ENCODE assay signal across 17 cellular contexts in the genomic region with DNA sequence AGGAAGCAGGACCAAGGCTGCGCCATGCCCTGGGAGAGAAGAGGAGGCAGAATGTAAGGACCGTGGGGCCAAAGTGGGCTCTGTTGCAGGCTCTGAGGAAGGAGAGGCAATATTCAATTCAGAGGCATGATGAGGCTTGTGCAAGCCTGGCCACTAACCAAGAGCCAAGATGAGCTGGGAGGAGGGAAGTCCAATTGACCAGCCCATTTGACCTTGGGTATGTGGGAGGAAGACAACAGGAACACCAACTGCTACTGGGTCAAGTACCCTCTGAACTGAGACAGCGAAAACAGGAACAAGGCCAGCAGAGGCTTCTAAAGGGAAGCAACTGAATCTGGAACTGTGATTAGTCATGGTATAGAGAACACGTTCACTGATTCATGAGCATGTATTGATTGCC.
DNase-seq lines count a peak whose midpoint lies in the region; ATAC-seq, FAIRE-seq and TF ChIP-seq lines count a peak whose summit lies in the region.
"Had no signal": no experiment of that assay in that cellular context is flagged by ENCODE, and none has a peak within 500 bp of the region (broad histone marks: within the 10 kb centered on the region; RNA-seq: fewer than 3 reads in every experiment).

No MANE protein-coding gene starts in this region.

- H3K27me3 ChIP-seq in liver (ENCODE audit: control insufficient read depth in 4 of 4, insufficient read depth in 4 of 4, low read length in 3 of 4), result no peaks in the 10 kb centered on the region
- no peaks in the 10 kb centered on the region for H3K27me3 ChIP-seq in HepG2 (ENCODE audit: control insufficient read depth in 1 of 2, insufficient read depth in 2 of 2, low read length in 2 of 2)
- H3K27me3 ChIP-seq: ovary had no signal

- no peak overlapping the region for H2AFZ ChIP-seq in HepG2 (ENCODE audit: low read length)

- no peak overlapping the region for H3K4me2 ChIP-seq in HepG2 (ENCODE audit: low read depth, low read length)

- H3K36me3 ChIP-seq in liver (ENCODE audit: control insufficient read depth in 4 of 4, insufficient read depth in 3 of 4, low read depth in 1 of 4, low read length in 3 of 4) (no peaks in the 10 kb centered on the region), HepG2 (replicated peaks in 1 of 2; ENCODE audit: control insufficient read depth in 1 of 2, insufficient read depth in 2 of 2, low read length in 2 of 2) (no peaks in the 10 kb centered on the region)
- H3K36me3 ChIP-seq: ovary had no signal

- DNase-seq in HepG2 (ENCODE audit: low spot score) (no peak), left ventricle myocardium superior (peak; percentile 28), pons (ENCODE audit: low spot score) (peak; percentile 84), urothelium cell line (ENCODE audit: low spot score) (no peak), COLO829 (ENCODE audit: low spot score) (no peak)
- DNase-seq: activated CD4-positive, alpha-beta T cell treated with anti-CD3 and anti-CD28 coated beads for 1 hour; NCI-H1930; NCI-H82; ovary had no signal

- TF ChIP-seq EP300 in HepG2 (IDR thresholded peaks at IDR 0.05; ENCODE audit: low read depth in 2 of 2, low read length in 2 of 2), result no peak
- no peak for TF ChIP-seq EP300 in HepG2 (CRISPR knock-in tag; IDR thresholded peaks at IDR 0.05; ENCODE audit: borderline replicate concordance)

- in situ Hi-C loops in HepG2 (cut with HindIII; ENCODE audit: extremely low pct_ligation_motif_present, low pct_unique_long_range_greater_than_20kb), result no loop called here

- no TSS peak for BruUV-seq in HepG2 (replicated peaks; lab: Mats Ljungman, UMichigan)

- no peak overlapping the region for H3K9ac ChIP-seq in liver (ENCODE audit: low read depth in 1 of 2, low read length in 2 of 2)
- no peak overlapping the region for H3K9ac ChIP-seq in HepG2 (ENCODE audit: insufficient read depth, low read depth, low read length)

- H3K4me1 ChIP-seq in liver (ENCODE audit: control insufficient read depth in 4 of 4, insufficient read depth in 4 of 4, low read length in 3 of 4) (no peaks in the 10 kb centered on the region), HepG2 (ENCODE audit: insufficient read depth, low read length) (no peaks in the 10 kb centered on the region)

- TF ChIP-seq RAD21 in liver (IDR thresholded peaks at IDR 0.05) (peak in 1 of 2 donors; percentile 12), HepG2 (CRISPR knock-in tag; IDR thresholded peaks at IDR 0.05) (no peak)

- no peak for TF ChIP-seq POLR2A in HepG2 (IDR thresholded peaks at IDR 0.05; ENCODE audit: insufficient read depth in 1 of 2, low read depth in 2 of 2, low read length in 2 of 2)

- intact Hi-C loops in HepG2 (cut with micrococcal nuclease; ENCODE audit: unreplicated experiment) (no loop called here), left ventricle myocardium superior (cut with micrococcal nuclease) (no loop called here)

- FAIRE-seq in HepG2 (lab: Jason Lieb, UNC), result no peak
- no peak for FAIRE-seq in urothelium cell line (lab: Jason Lieb, UNC)
- FAIRE-seq: A204.1, H1, islet of Langerhans had no signal

- H4K20me1 ChIP-seq in HepG2 (ENCODE audit: insufficient read depth, low read length), result no peaks in the 10 kb centered on the region

- TF ChIP-seq CTCF in liver (IDR thresholded peaks at IDR 0.05; ENCODE audit: low read depth, low read length, missing input control), result no peak
- no peak for TF ChIP-seq CTCF in HepG2 (CRISPR knock-in tag; IDR thresholded peaks at IDR 0.05)

- CTCF ChIA-PET in HepG2 (lab: Yijun Ruan, JAX; ENCODE audit: low intra/inter-chr PET ratio, low total read pairs), result no interaction called here

- POLR2A ChIA-PET in HepG2 (lab: Yijun Ruan, JAX), result no interaction called here

- H3K27ac ChIP-seq in liver (ENCODE audit: low read depth in 1 of 2, low read length in 2 of 2) (no peak overlapping the region), HepG2 (ENCODE audit: extremely low read length, insufficient read depth, low read length) (no peak overlapping the region)
- H3K27ac ChIP-seq: epithelial cell of prostate, ovary had no signal

- ATAC-seq in HepG2, result no peak
- peak; percentile 73 for ATAC-seq in left ventricle myocardium superior
- ATAC-seq in GM18502 (IDR thresholded peaks at IDR 0.05; ENCODE audit: poor library complexity, unreplicated experiment), result no peak
- no peak for ATAC-seq in GM21526 (IDR thresholded peaks at IDR 0.05; ENCODE audit: low FRiP score, unreplicated experiment)

- H3K79me2 ChIP-seq in HepG2 (ENCODE audit: insufficient read depth, low read length), result no peaks in the 10 kb centered on the region

- 80% methylated on average over 4 of the region's 4 CpGs for WGBS in liver
- 33% methylated on average over 4 of the region's 4 CpGs for WGBS in HepG2 (ENCODE audit: low lambda C conversion rate)

- H3K4me3 ChIP-seq in liver (ENCODE audit: low read depth in 1 of 3, low read length in 3 of 3) (no peak overlapping the region), HepG2 (replicated peaks in 1 of 3; ENCODE audit: insufficient read depth in 1 of 3, low read depth in 2 of 3, low read length in 3 of 3) (no peak overlapping the region)
- H3K4me3 ChIP-seq: coronary artery, ovary had no signal

- H3K9me3 ChIP-seq in liver (ENCODE audit: control insufficient read depth in 4 of 4, low read length in 3 of 4) (no peaks in the 10 kb centered on the region), HepG2 (ENCODE audit: low read length) (peaks cover 100% of the 10 kb centered on the region)
- H3K9me3 ChIP-seq: ovary had no signal

TF ChIP-seq in liver, 16 proteins besides CTCF, POLR2A, EP300 and RAD21:
- TF ChIP-seq GABPA (IDR thresholded peaks at IDR 0.05 in 1 of 2, conservative IDR thresholded peaks at IDR 0.05 in 1 of 2) (no peak), NR2F2 (IDR thresholded peaks at IDR 0.05) (peak; percentile 74), EGR1 (IDR thresholded peaks at IDR 0.05; ENCODE audit: low read depth in 2 of 2) (no peak), FOXA1 (IDR thresholded peaks at IDR 0.05) (no peak), HNF4A (conservative IDR thresholded peaks at IDR 0.05) (no peak)

TF ChIP-seq in HepG2, 621 proteins besides CTCF, POLR2A, EP300 and RAD21 (continues in another document):
- TF ChIP-seq CENPX (CRISPR knock-in tag; IDR thresholded peaks at IDR 0.05) (no peak), ERF (CRISPR knock-in tag; IDR thresholded peaks at IDR 0.05) (no peak), AHR (CRISPR knock-in tag; IDR thresholded peaks at IDR 0.05) (no peak), ZNF205 (CRISPR knock-in tag; IDR thresholded peaks at IDR 0.05) (no peak), ZNF350 (CRISPR knock-in tag; IDR thresholded peaks at IDR 0.05; ENCODE audit: borderline replicate concordance, low read depth) (no peak)
- TF ChIP-seq, protein P1, sequence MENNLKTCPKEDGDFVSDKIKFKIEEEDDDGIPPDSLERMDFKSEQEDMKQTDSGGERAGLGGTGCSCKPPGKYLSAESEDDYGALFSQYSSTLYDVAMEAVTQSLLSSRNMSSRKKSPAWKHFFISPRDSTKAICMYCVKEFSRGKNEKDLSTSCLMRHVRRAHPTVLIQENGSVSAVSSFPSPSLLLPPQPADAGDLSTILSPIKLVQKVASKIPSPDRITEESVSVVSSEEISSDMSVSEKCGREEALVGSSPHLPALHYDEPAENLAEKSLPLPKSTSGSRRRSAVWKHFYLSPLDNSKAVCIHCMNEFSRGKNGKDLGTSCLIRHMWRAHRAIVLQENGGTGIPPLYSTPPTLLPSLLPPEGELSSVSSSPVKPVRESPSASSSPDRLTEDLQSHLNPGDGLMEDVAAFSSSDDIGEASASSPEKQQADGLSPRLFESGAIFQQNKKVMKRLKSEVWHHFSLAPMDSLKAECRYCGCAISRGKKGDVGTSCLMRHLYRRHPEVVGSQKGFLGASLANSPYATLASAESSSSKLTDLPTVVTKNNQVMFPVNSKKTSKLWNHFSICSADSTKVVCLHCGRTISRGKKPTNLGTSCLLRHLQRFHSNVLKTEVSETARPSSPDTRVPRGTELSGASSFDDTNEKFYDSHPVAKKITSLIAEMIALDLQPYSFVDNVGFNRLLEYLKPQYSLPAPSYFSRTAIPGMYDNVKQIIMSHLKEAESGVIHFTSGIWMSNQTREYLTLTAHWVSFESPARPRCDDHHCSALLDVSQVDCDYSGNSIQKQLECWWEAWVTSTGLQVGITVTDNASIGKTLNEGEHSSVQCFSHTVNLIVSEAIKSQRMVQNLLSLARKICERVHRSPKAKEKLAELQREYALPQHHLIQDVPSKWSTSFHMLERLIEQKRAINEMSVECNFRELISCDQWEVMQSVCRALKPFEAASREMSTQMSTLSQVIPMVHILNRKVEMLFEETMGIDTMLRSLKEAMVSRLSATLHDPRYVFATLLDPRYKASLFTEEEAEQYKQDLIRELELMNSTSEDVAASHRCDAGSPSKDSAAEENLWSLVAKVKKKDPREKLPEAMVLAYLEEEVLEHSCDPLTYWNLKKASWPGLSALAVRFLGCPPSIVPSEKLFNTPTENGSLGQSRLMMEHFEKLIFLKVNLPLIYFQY (CRISPR knock-in tag; IDR thresholded peaks at IDR 0.05; ENCODE audit: borderline replicate concordance), result no peak

Comparison
In these comparisons a context has a peak if more than half of its experiments do, and no peak if none do; other contexts are left out.
1. DNase-seq: peak in left ventricle myocardium superior (single experiment) and pons (single experiment); none in HepG2 (single experiment), urothelium cell line (single experiment) and COLO829 (single experiment).